In genomic region chr11:114525682-114526081, GRCh38 we compare ENCODE assay signal across 34 cellular contexts. TPM values are rescaled to one million over a fixed set of nuclear protein-coding genes. Genes with fewer than 3 reads are reported as not detected.
"Had no signal": no experiment of that assay in that cellular context is flagged by ENCODE, and none has a peak within 500 bp of the region (broad histone marks: within the 10 kb centered on the region; RNA-seq: fewer than 3 reads in every experiment).

No MANE protein-coding gene starts in this region.

- H3K4me3 ChIP-seq: esophagus muscularis mucosa, gastrocnemius medialis, heart left ventricle had no signal

- H3K9me3 ChIP-seq: gastrocnemius medialis had no signal

- H3K27ac Mint-ChIP-seq: activated CD4-positive, alpha-beta T cell treated with anti-CD3 and anti-CD28 coated beads for 36 hours; activated CD8-positive, alpha-beta T cell treated with anti-CD3 and anti-CD28 coated beads for 36 hours; activated naive CD8-positive, alpha-beta T cell; activated T-helper 17 cell treated with anti-CD3 and anti-CD28 coated beads, Interleukin-2, amount 50 U/mL, for 72 hours; effector memory CD8-positive, alpha-beta T cell had no signal

- H3K4me3 Mint-ChIP-seq: activated CD4-positive, alpha-beta T cell treated with anti-CD3 and anti-CD28 coated beads for 36 hours; activated CD8-positive, alpha-beta T cell treated with anti-CD3 and anti-CD28 coated beads for 36 hours; activated naive CD8-positive, alpha-beta T cell; activated T-cell treated with anti-CD3 and anti-CD28 coated beads, Interleukin-2, amount 50 U/mL, for 4 hours; activated T-helper 17 cell treated with anti-CD3 and anti-CD28 coated beads, Interleukin-2, amount 50 U/mL, for 72 hours; central memory CD8-positive, alpha-beta T cell; effector memory CD8-positive, alpha-beta T cell had no signal

- H3K27me3 ChIP-seq: brain microvascular endothelial cell, esophagus muscularis mucosa, foreskin keratinocyte, gastrocnemius medialis, heart left ventricle had no signal

- DNase-seq: activated CD4-positive, alpha-beta T cell treated with anti-CD3 and anti-CD28 coated beads for 36 hours; activated CD4-positive, alpha-beta T cell treated with anti-CD3 and anti-CD28 coated beads, Interleukin-2, amount 50 U/mL, for 1 hour; activated CD4-positive, alpha-beta T cell treated with anti-CD3 and anti-CD28 coated beads, Interleukin-2, amount 50 U/mL, for 48 hours; activated CD4-positive, CD25-positive, alpha-beta regulatory T cell; activated CD4-positive, CD25-positive, alpha-beta regulatory T cell treated with anti-CD3 and anti-CD28 coated beads, Interleukin-2, amount 50 U/mL, for 72 hours; activated CD8-positive, alpha-beta memory T cell treated with anti-CD3 and anti-CD28 coated beads for 24 hours; activated CD8-positive, alpha-beta T cell treated with anti-CD3 and anti-CD28 coated beads for 36 hours; activated effector memory CD4-positive, alpha-beta T cell treated with Interleukin-2 at 50 U/mL for 16 hours; activated gamma-delta T cell treated with Interleukin-2 at 50 U/mL for 16 hours; activated naive CD4-positive, alpha-beta T cell treated with anti-CD3 and anti-CD28 coated beads, Interleukin-2, amount 50 U/mL, for 16 hours; activated naive CD4-positive, alpha-beta T cell treated with Interleukin-2 at 50 U/mL for 16 hours; activated T-cell treated with anti-CD3 and anti-CD28 coated beads, Interleukin-2, amount 50 U/mL, for 4 hours; amniotic stem cell; anterior cingulate cortex; brain microvascular endothelial cell; cortex of kidney; dermis blood vessel endothelial cell; effector CD4-positive, alpha-beta T cell; effector memory CD8-positive, alpha-beta T cell; erythroblast; foreskin keratinocyte; gastrocnemius medialis; glutamatergic neuron; heart left ventricle; T-helper 2 cell had no signal

- H3K27me3 Mint-ChIP-seq: activated CD4-positive, alpha-beta T cell treated with anti-CD3 and anti-CD28 coated beads for 36 hours had no signal

- ATAC-seq: activated CD4-positive, alpha-beta T cell treated with anti-CD3 and anti-CD28 coated beads for 36 hours; activated CD8-positive, alpha-beta T cell treated with anti-CD3 and anti-CD28 coated beads for 36 hours; activated T-cell treated with anti-CD3 and anti-CD28 coated beads, Interleukin-2, amount 50 U/mL, for 4 hours; activated T-helper 17 cell treated with anti-CD3 and anti-CD28 coated beads, Interleukin-2, amount 50 U/mL, for 72 hours; effector memory CD8-positive, alpha-beta T cell; foreskin keratinocyte; gastrocnemius medialis; heart left ventricle had no signal

- H3K4me1 ChIP-seq: esophagus muscularis mucosa, foreskin keratinocyte, gastrocnemius medialis, heart left ventricle had no signal

- H3K27ac ChIP-seq: brain microvascular endothelial cell, esophagus muscularis mucosa, foreskin keratinocyte, gastrocnemius medialis, heart left ventricle had no signal

- H3K36me3 ChIP-seq: brain microvascular endothelial cell, esophagus muscularis mucosa, gastrocnemius medialis, heart left ventricle had no signal

- H3K4me1 Mint-ChIP-seq: activated CD4-positive, alpha-beta T cell treated with anti-CD3 and anti-CD28 coated beads for 36 hours; activated T-helper 17 cell treated with anti-CD3 and anti-CD28 coated beads, Interleukin-2, amount 50 U/mL, for 72 hours; central memory CD8-positive, alpha-beta T cell had no signal

RNA-seq across cellular contexts. Expression of gene NXPE1, which starts 34.0 kb away (rescaled TPM):
- total RNA-seq: activated CD4-positive, alpha-beta T cell treated with anti-CD3 and anti-CD28 coated beads for 36 hours; activated CD8-positive, alpha-beta T cell treated with anti-CD3 and anti-CD28 coated beads for 36 hours; activated T-cell treated with anti-CD3 and anti-CD28 coated beads, Interleukin-2, amount 50 U/mL, for 4 hours; activated T-helper 17 cell treated with anti-CD3 and anti-CD28 coated beads, Interleukin-2, amount 50 U/mL, for 72 hours; astrocyte; bronchial epithelial cell; cerebellum; dermis blood vessel endothelial cell; esophagus muscularis mucosa; foreskin keratinocyte; T-helper 1 cell treated with Interleukin-12 subunit alpha and Interleukin-12 subunit beta and Interleukin-4 antibody, amounts not matched to agents 30 ng/mL and 1 ng/mL, for 36 hours had no signal
- polyA plus RNA-seq: adipose tissue, foreskin keratinocyte had no signal
